ENCODE assay signal across 1 cellular context in genomic region chr17:49968380-49969133, GRCh38.
TF ChIP-seq lines count a peak whose summit lies in the region.

No MANE protein-coding gene starts in this region.

TF ChIP-seq in K562, 482 proteins besides CTCF, POLR2A, EP300 and RAD21 (continued from another document and continues in another):
- TF ChIP-seq JUND (IDR thresholded peaks at IDR 0.05; ENCODE audit: borderline replicate concordance, low read depth, low read length) (no peak), JUND (tag; IDR thresholded peaks at IDR 0.05; ENCODE audit: borderline replicate concordance, low read depth, low read length) (peak; percentile 37; the same call in 1 of the 3 replicates), VEZF1 (CRISPR knock-in tag; IDR thresholded peaks at IDR 0.05) (0 out of 2 replicates have a peak, but pooled peaks have one; percentile 10), HNRNPL (IDR thresholded peaks at IDR 0.05; ENCODE audit: low read depth, low read length) (peak; percentile 26; the same call in 1 of the 2 replicates), DPF2 (IDR thresholded peaks at IDR 0.05) (peak; percentile 49; the same call in 1 of the 2 replicates), IRF2 (CRISPR knock-in tag; IDR thresholded peaks at IDR 0.05) (no peak), NFE2 (IDR thresholded peaks at IDR 0.05; ENCODE audit: low read depth) (no peak), CEBPG (CRISPR knock-in tag; IDR thresholded peaks at IDR 0.05) (peak; percentile 87), CEBPG (tag; conservative IDR thresholded peaks at IDR 0.05 in 1 of 2, IDR thresholded peaks at IDR 0.05 in 1 of 2) (peak; percentile 75 to 92), ATF1 (CRISPR knock-in tag; IDR thresholded peaks at IDR 0.05) (no peak), ATF1 (tag; IDR thresholded peaks at IDR 0.05) (peak; percentile 63; the same call in 1 of the 2 replicates), ID3 (CRISPR knock-in tag; IDR thresholded peaks at IDR 0.05) (no peak), ID3 (tag; IDR thresholded peaks at IDR 0.05) (peak; percentile 49; the same call in 1 of the 2 replicates), GABPB1 (CRISPR knock-in tag; IDR thresholded peaks at IDR 0.05) (peak; percentile 78), CCNT2 (IDR thresholded peaks at IDR 0.05; ENCODE audit: borderline replicate concordance, extremely low read depth, insufficient read length, low read depth, low read length) (peak; percentile 54), E2F1 (CRISPR knock-in tag; IDR thresholded peaks at IDR 0.05) (peak; percentile 52; the same call in 1 of the 2 replicates), L3MBTL2 (IDR thresholded peaks at IDR 0.05) (peak; percentile 48), MGA (IDR thresholded peaks at IDR 0.05) (peak; percentile 35; the same call in 1 of the 2 replicates), RB1 (IDR thresholded peaks at IDR 0.05; ENCODE audit: low read depth) (peak; percentile 48; the same call in 1 of the 2 replicates), KLF1 (tag; IDR thresholded peaks at IDR 0.05) (peak; percentile 23; the same call in 1 of the 2 replicates), ZFX (CRISPR knock-in tag; IDR thresholded peaks at IDR 0.05) (peak; percentile 23; the same call in 1 of the 2 replicates), ZNF830 (CRISPR knock-in tag; IDR thresholded peaks at IDR 0.05) (no peak), PKNOX1 (IDR thresholded peaks at IDR 0.05) (no peak), SIN3B (IDR thresholded peaks at IDR 0.05; ENCODE audit: low read depth) (peak; percentile 57; the same call in 1 of the 2 replicates), ZNF407 (IDR thresholded peaks at IDR 0.05; ENCODE audit: low read depth) (no peak), MTA3 (IDR thresholded peaks at IDR 0.05; ENCODE audit: borderline replicate concordance) (0 out of 2 replicates have a peak, but pooled peaks have one; percentile 36), NUFIP1 (IDR thresholded peaks at IDR 0.05; ENCODE audit: partially characterized antibody) (no peak), ZNF639 (CRISPR knock-in tag; conservative IDR thresholded peaks at IDR 0.05 in 1 of 2, IDR thresholded peaks at IDR 0.05 in 1 of 2) (no peak), CTBP1 (IDR thresholded peaks at IDR 0.05; ENCODE audit: borderline replicate concordance) (peak; percentile 49; the same call in 1 of the 2 replicates), JUN (IDR thresholded peaks at IDR 0.05; ENCODE audit: borderline replicate concordance, low read depth, low read length) (no peak), JUN (CRISPR knock-in tag; IDR thresholded peaks at IDR 0.05; ENCODE audit: borderline replicate concordance) (no peak)
